In the genomic region with DNA sequence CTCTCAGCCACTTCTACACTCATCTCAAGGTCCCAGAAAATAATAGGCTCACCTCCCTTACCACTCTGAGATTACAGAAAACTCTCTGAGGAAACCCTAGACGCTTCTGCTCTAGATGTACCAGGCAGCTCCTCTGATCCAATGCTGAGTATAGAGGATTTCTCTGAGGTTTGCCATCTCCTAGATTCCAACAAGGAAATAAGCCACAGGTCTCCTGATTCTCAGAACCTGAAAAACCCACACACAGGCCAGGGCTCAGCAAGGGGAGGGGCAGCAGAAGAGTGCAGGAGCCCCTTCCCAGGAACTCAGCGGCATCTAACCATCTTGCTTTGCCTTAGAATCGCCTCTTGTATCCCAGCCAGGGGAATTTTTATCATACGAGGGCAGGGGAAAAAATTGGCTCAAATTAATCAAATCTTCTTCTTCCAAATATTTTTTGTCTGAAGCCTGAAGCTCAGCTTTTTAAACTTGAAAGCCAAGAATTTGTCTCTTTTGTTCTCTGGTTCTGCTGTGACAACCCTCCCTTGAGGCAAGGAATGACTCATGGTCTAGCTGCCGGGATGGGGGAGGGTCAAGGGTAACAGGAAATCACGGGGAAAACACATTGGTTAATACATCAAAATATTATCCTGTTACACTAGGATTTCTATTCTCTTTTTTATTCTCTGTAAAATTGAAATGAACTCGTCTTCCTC, we compare ENCODE assay signal across 8 cellular contexts.
DNase-seq lines count a peak whose midpoint lies in the region; ATAC-seq and TF ChIP-seq lines count a peak whose summit lies in the region.

No MANE protein-coding gene starts in this region.

- H3K27ac ChIP-seq in iPS-18a (ENCODE audit: low read length) = no peak overlapping the region

- peaks cover 22% of the 10 kb centered on the region for H3K4me1 ChIP-seq in iPS-18a (ENCODE audit: control insufficient read depth, low read depth, low read length)

- no peaks in the 10 kb centered on the region for H3K36me3 ChIP-seq in iPS-18a (ENCODE audit: control insufficient read depth, low read depth, low read length)

- no peaks in the 10 kb centered on the region for H3K27me3 ChIP-seq in iPS-18a (ENCODE audit: control insufficient read depth, insufficient read depth, low read length)

- H3K4me3 ChIP-seq in AG09309 (ENCODE audit: control insufficient read depth, low read depth, low read length) (peak overlapping the region; percentile 1; the same call in 1 of the 2 replicates), iPS-18a (ENCODE audit: low read length) (no peak overlapping the region)

- no peak for TF ChIP-seq CTCF in AG09309 (IDR thresholded peaks at IDR 0.05; ENCODE audit: control insufficient read depth, insufficient read depth, low read depth, low read length, missing control alignments)

- in situ Hi-C loops in KBM-7 (cut with MboI; ENCODE audit: low pct_unique_long_range_greater_than_20kb, low sequenced_read_pairs) = no loop called here

- peak overlapping the region; percentile 8 for H3K9ac ChIP-seq in iPS-18a (ENCODE audit: low read length)

- ATAC-seq in GM19023 (IDR thresholded peaks at IDR 0.05; ENCODE audit: unreplicated experiment) = peak; percentile 66

- TF ChIP-seq POLR2A in erythroblast (IDR thresholded peaks at IDR 0.05; ENCODE audit: low read length) = no peak

- DNase-seq in AG09309 (ENCODE audit: low read depth) = no peak
- peak; percentile 8 for DNase-seq in KBM-7
- peak; percentile 60 for DNase-seq in amniotic stem cell (lab: John Stamatoyannopoulos, UW)
- DNase-seq in smooth muscle cell of the brain vasculature (ENCODE audit: low read depth, low spot score) = peak; percentile 85
- DNase-seq in cerebellar nuclear complex (lab: John Stamatoyannopoulos, UW) = no peak
- no peak for DNase-seq in erythroblast (lab: John Stamatoyannopoulos, UW)

- no peaks in the 10 kb centered on the region for H3K9me3 ChIP-seq in iPS-18a (ENCODE audit: control insufficient read depth, low read depth, low read length)

Comparison
In these comparisons a context has a peak if more than half of its experiments do, and no peak if none do; other contexts are left out.
1. DNase-seq: peak in KBM-7 (single experiment), amniotic stem cell (single experiment) and smooth muscle cell of the brain vasculature (single experiment); none in AG09309 (single experiment), cerebellar nuclear complex (0 of 2) and erythroblast (0 of 2).